ENCODE assay signal across 1 cellular context in the genomic region with DNA sequence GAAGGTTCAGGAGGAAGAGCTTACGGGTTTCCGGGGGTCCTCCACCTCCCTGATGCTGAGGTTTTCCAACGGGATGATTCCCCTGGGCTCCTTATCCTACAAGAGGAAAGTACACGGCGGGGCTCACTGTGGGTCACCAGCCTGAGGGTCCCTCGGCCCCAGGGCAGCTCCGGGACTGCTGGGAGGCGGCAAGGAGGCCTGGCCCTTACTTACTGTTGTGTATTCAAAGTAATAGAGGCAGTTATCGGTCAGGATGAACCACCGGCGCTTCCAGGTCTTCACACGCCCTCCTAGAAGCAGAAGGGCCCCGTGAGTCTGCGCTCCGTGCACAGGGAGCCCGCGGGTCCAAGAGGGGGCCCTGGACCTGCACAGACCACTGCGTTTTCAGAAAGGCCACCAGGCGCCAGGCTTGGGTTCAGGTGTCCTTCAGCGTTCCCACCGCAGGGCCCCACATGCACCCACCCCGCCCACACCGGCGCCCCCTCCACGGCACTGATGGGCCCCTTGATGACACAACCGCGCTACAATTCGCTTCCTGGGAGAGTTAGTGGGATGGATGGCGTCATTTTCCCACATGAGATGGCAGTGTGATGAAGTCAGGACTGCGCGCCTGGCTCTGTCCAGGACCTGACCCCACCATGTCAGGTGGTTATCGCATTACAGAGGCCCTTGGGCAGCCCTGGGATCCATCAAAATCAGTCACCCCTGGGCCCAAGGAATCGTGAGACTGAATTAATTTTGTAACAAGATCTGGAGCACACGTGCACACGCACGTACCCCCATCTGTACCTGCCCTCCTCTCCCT.
TF ChIP-seq lines count a peak whose summit lies in the region.

No MANE protein-coding gene starts in this region.

TF ChIP-seq in H1, 55 proteins besides CTCF, POLR2A, EP300 and RAD21:
- TF ChIP-seq BRCA1 (IDR thresholded peaks at IDR 0.05; ENCODE audit: low read depth, low read length): no peak
- no peak for TF ChIP-seq RFX5 (IDR thresholded peaks at IDR 0.05; ENCODE audit: borderline replicate concordance, low read depth, low read length)
- TF ChIP-seq BACH1 (IDR thresholded peaks at IDR 0.05; ENCODE audit: low read length): no peak
- no peak for TF ChIP-seq TEAD4 (IDR thresholded peaks at IDR 0.05; ENCODE audit: low read depth, low read length)
- TF ChIP-seq TBP (IDR thresholded peaks at IDR 0.05; ENCODE audit: low read depth, low read length): no peak
- TF ChIP-seq EGR1 (IDR thresholded peaks at IDR 0.05; ENCODE audit: borderline replicate concordance, low read depth, low read length): no peak
- TF ChIP-seq RNF2 (IDR thresholded peaks at IDR 0.05; ENCODE audit: borderline replicate concordance, low read depth, low read length, missing control alignments, poor library complexity, severe bottlenecking): no peak
- TF ChIP-seq YY1 (IDR thresholded peaks at IDR 0.05; ENCODE audit: low read depth, low read length): no peak
- no peak for TF ChIP-seq CBX8 (IDR thresholded peaks at IDR 0.05; ENCODE audit: borderline replicate concordance, low read depth, low read length)
- no peak for TF ChIP-seq SAP30 (IDR thresholded peaks at IDR 0.05; ENCODE audit: insufficient read depth, insufficient replicate concordance, low read length)
- TF ChIP-seq SIN3A (conservative IDR thresholded peaks at IDR 0.05 in 1 of 2, IDR thresholded peaks at IDR 0.05 in 1 of 2; ENCODE audit: low read depth in 1 of 2, low read length in 2 of 2): no peak
- no peak for TF ChIP-seq SRF (IDR thresholded peaks at IDR 0.05; ENCODE audit: low read depth, low read length)
- TF ChIP-seq PHF8 (conservative IDR thresholded peaks at IDR 0.05; ENCODE audit: low read depth, low read length): no peak
- TF ChIP-seq RXRA (IDR thresholded peaks at IDR 0.05; ENCODE audit: insufficient read depth, low read depth, low read length): no peak
- no peak for TF ChIP-seq JUND (IDR thresholded peaks at IDR 0.05; ENCODE audit: low read length)
- TF ChIP-seq ZNF274 (IDR thresholded peaks at IDR 0.05; ENCODE audit: borderline replicate concordance, extremely low read depth, low read length): no peak
- no peak for TF ChIP-seq SP1 (IDR thresholded peaks at IDR 0.05; ENCODE audit: low read depth, low read length)
- TF ChIP-seq SIX5 (IDR thresholded peaks at IDR 0.05; ENCODE audit: low read depth, low read length): no peak
- TF ChIP-seq USF2 (IDR thresholded peaks at IDR 0.05; ENCODE audit: low read length): no peak
- TF ChIP-seq GTF2F1 (IDR thresholded peaks at IDR 0.05; ENCODE audit: borderline replicate concordance, low read depth, low read length): no peak
